18 cellular contexts compared by ENCODE assay signal in the genomic region with DNA sequence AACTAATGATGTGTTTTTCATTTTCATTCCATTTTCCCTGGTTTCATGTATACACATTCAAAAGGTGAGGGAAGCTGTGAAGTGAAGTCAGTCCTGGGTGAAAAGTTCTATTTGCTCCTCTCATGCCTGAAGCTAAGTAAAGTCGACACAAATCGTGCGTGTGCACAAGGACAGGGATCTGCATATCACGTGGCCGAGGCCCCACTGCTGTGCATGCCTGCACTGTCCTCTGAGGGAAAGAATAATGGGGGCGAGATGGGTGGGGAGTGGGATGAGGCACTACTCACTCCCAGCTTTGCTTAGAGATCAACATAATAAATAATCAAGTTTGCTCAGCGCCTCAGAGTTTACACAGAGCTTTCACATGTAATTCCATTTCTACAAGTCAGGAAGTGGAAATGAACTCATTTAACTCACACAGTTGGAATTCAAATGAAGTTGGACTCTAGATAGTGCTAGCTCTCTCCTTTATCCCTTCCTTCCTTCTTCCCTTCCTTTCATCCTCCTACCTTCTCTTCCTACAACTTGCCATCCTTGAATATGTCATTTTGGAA.
"Had no signal": no experiment of that assay in that cellular context is flagged by ENCODE, and none has a peak within 500 bp of the region (broad histone marks: within the 10 kb centered on the region; RNA-seq: fewer than 3 reads in every experiment).

No MANE protein-coding gene starts in this region.

- ATAC-seq: activated CD8-positive, alpha-beta memory T cell treated with anti-CD3 and anti-CD28 coated beads, Interleukin-2, amount 10 ng/mL, durations not matched to agents 7 days and 5 days; activated naive CD8-positive, alpha-beta T cell treated with anti-CD3 and anti-CD28 coated beads, Interleukin-2, amount 50 U/mL, for 24 hours; left colon; sciatic nerve; SK-N-SH treated with all-trans-retinoic acid at 6 μM for 48 hours had no signal

- H3K4me1 ChIP-seq: prostate gland had no signal

- H3K27ac ChIP-seq: ascending aorta, epithelial cell of prostate, prostate gland had no signal

- H3K27me3 ChIP-seq: ascending aorta had no signal

- H3K4me3 ChIP-seq: ascending aorta, prostate gland had no signal

- H3K36me3 ChIP-seq: ascending aorta, prostate gland had no signal

- H3K9me3 ChIP-seq: ascending aorta, prostate gland had no signal

- DNase-seq: activated CD4-positive, alpha-beta T cell treated with anti-CD3 and anti-CD28 coated beads, Interleukin-2, amount 50 U/mL, for 48 hours; activated CD8-positive, alpha-beta memory T cell treated with anti-CD3 and anti-CD28 coated beads, Interleukin-2, amount 10 ng/mL, durations not matched to agents 7 days and 5 days; activated naive CD4-positive, alpha-beta T cell treated with anti-CD3 and anti-CD28 coated beads for 36 hours; activated naive CD8-positive, alpha-beta T cell treated with anti-CD3 and anti-CD28 coated beads, Interleukin-2, amount 50 U/mL, for 24 hours; activated T-cell treated with anti-CD3 and anti-CD28 coated beads, Interleukin-2, amount 50 U/mL, for 1 hour; cortex of kidney; effector memory CD4-positive, alpha-beta T cell; foreskin melanocyte; left colon; nephron progenitor cell; stimulated activated CD4-positive, alpha-beta T cell treated with anti-CD3 and anti-CD28 coated beads, Interleukin-1b, Interleukin-23, amount 100 ng/mL, for 48 hours; T-helper 1 cell; T1000 had no signal
